In the genomic region with DNA sequence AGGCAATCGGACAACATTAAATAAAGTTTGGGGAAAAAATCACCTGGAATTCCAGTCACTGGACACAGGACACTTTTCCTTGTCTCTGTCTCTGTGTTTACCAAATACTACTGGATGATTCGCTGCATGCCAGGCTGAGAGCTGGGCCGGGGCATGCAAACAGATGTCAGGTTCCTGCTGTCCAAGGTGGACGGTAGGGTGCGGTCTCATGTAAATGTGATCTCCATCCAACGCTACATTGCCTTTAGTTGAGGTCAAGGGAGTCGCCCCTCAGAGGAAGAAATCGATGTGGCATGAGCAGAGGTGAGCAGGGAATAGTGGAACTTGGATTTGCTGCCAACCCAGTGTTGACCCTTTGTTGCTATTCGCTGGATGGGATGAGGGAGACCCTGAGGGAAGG, we compare ENCODE assay signal across 14 cellular contexts. TPM values are rescaled to one million over a fixed set of nuclear protein-coding genes. Genes with fewer than 3 reads are reported as not detected.
"Had no signal": no experiment of that assay in that cellular context is flagged by ENCODE, and none has a peak within 500 bp of the region (broad histone marks: within the 10 kb centered on the region; RNA-seq: fewer than 3 reads in every experiment).

No MANE protein-coding gene starts in this region.

- FAIRE-seq: astrocyte, keratinocyte had no signal

- H3K36me3 ChIP-seq: left ventricle myocardium inferior, thyroid gland had no signal

- H3K4me1 ChIP-seq: parathyroid adenoma, thyroid gland had no signal

- H3K36me3 Mint-ChIP-seq: activated naive CD4-positive, alpha-beta T cell treated with anti-CD3 and anti-CD28 coated beads, Interleukin-2, amount 10 ng/mL, durations not matched to agents 7 days and 5 days; stimulated activated memory B cell treated with anti-CD40 and anti-IgM and Interleukin-4, amounts not matched to agents 10 μg/mL and 1 μg/mL and 100 μg/mL, for 72 hours had no signal

- H3K9ac ChIP-seq: parathyroid adenoma had no signal

- H3K27me3 ChIP-seq: thyroid gland had no signal

- H3K4me1 Mint-ChIP-seq: activated CD4-positive, alpha-beta memory T cell treated with anti-CD3 and anti-CD28 coated beads, Interleukin-2, amount 10 ng/mL, durations not matched to agents 7 days and 5 days; activated naive CD4-positive, alpha-beta T cell treated with anti-CD3 and anti-CD28 coated beads, Interleukin-2, amount 10 ng/mL, durations not matched to agents 7 days and 5 days; stimulated activated memory B cell treated with anti-CD40 and anti-IgM and Interleukin-4, amounts not matched to agents 10 μg/mL and 1 μg/mL and 100 μg/mL, for 72 hours had no signal

- H3K27ac Mint-ChIP-seq: activated CD4-positive, alpha-beta memory T cell treated with anti-CD3 and anti-CD28 coated beads, Interleukin-2, amount 10 ng/mL, durations not matched to agents 7 days and 5 days; activated CD4-positive, alpha-beta T cell treated with anti-CD3 and anti-CD28 coated beads for 36 hours; activated naive CD4-positive, alpha-beta T cell treated with anti-CD3 and anti-CD28 coated beads, Interleukin-2, amount 10 ng/mL, durations not matched to agents 7 days and 5 days; activated T-cell treated with anti-CD3 and anti-CD28 coated beads, Interleukin-2, amount 50 U/mL, for 24 hours; memory B cell; stimulated activated memory B cell treated with anti-CD40 and anti-IgM and Interleukin-4, amounts not matched to agents 10 μg/mL and 1 μg/mL and 100 μg/mL, for 72 hours; T-helper 17 cell had no signal

- H3K9me3 ChIP-seq: thyroid gland had no signal

- H2AFZ ChIP-seq: parathyroid adenoma had no signal

- ATAC-seq: activated CD4-positive, alpha-beta T cell treated with anti-CD3 and anti-CD28 coated beads for 36 hours; stimulated activated memory B cell treated with anti-CD40 and anti-IgM and Interleukin-4, amounts not matched to agents 10 μg/mL and 1 μg/mL and 100 μg/mL, for 72 hours; T-helper 17 cell had no signal

- H3K4me3 ChIP-seq: left ventricle myocardium inferior, thyroid gland had no signal

- H3K79me2 ChIP-seq: parathyroid adenoma had no signal

- DNase-seq: activated CD4-positive, alpha-beta memory T cell treated with anti-CD3 and anti-CD28 coated beads, Interleukin-2, amount 10 ng/mL, durations not matched to agents 7 days and 5 days; activated CD4-positive, alpha-beta T cell treated with anti-CD3 and anti-CD28 coated beads for 36 hours; activated naive CD4-positive, alpha-beta T cell treated with anti-CD3 and anti-CD28 coated beads, Interleukin-2, amount 10 ng/mL, durations not matched to agents 7 days and 5 days; activated T-cell treated with anti-CD3 and anti-CD28 coated beads, Interleukin-2, amount 50 U/mL, for 24 hours; dermis blood vessel endothelial cell; left ventricle myocardium inferior; T-helper 17 cell; thyroid gland had no signal

- H3K27ac ChIP-seq: left ventricle myocardium inferior, parathyroid adenoma, thyroid gland had no signal

- H3K4me3 Mint-ChIP-seq: activated CD4-positive, alpha-beta memory T cell treated with anti-CD3 and anti-CD28 coated beads, Interleukin-2, amount 10 ng/mL, durations not matched to agents 7 days and 5 days; activated CD4-positive, alpha-beta T cell treated with anti-CD3 and anti-CD28 coated beads for 36 hours; activated naive CD4-positive, alpha-beta T cell treated with anti-CD3 and anti-CD28 coated beads, Interleukin-2, amount 10 ng/mL, durations not matched to agents 7 days and 5 days; activated T-cell treated with anti-CD3 and anti-CD28 coated beads, Interleukin-2, amount 50 U/mL, for 24 hours; memory B cell; stimulated activated memory B cell treated with anti-CD40 and anti-IgM and Interleukin-4, amounts not matched to agents 10 μg/mL and 1 μg/mL and 100 μg/mL, for 72 hours; T-helper 17 cell had no signal

RNA-seq across cellular contexts. Expression of gene TOX2, which starts 9.9 kb away (rescaled TPM):
- total RNA-seq: renal cortical epithelial cell had no signal
